Comparison of ENCODE assay signal across 1 cellular context in the genomic region with DNA sequence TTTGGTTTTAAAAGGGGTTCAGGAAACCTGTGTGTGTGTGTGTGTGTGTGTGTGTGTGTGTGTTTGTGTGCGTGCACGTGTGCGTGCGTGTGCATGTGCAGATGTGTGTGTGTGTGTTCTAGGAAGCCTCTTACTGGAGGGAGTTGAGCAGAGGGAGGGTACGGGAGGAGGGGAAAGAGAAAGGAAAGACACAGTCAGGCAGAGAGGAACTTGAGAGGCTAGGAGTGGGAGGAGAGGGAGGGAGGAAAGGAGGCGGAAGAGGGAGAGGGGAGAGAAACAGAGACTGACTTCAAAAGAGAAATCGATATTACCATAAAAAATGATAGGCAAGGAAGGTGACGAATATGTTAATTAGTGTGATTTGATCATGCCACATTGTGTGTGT.
TF ChIP-seq lines count a peak whose summit lies in the region.

No MANE protein-coding gene starts in this region.

TF ChIP-seq in HepG2, 621 proteins besides CTCF, POLR2A, EP300 and RAD21 (continued from another document):
- peak; percentile 69 for TF ChIP-seq ZBTB14 (CRISPR knock-in tag; IDR thresholded peaks at IDR 0.05)
- peak; percentile 69 for TF ChIP-seq MNT (IDR thresholded peaks at IDR 0.05)
- no peak for TF ChIP-seq TRIM24 (CRISPR knock-in tag; IDR thresholded peaks at IDR 0.05)
- peak; percentile 77; the same call in 1 of the 2 replicates for TF ChIP-seq ZKSCAN5 (CRISPR knock-in tag; IDR thresholded peaks at IDR 0.05)
